In genomic region chr20:25195014-25195961, GRCh38 we compare ENCODE assay signal across 1 cellular context.
TF ChIP-seq lines count a peak whose summit lies in the region.

Gene ENTPD6 (plus strand): TSS chr20:25195712. CDS start chr20:25206537, 10,825 bp downstream.

TF ChIP-seq in HepG2, 621 proteins besides CTCF, POLR2A, EP300 and RAD21 (continued from another document and continues in another):
- 0 out of 2 replicates have a peak, but pooled peaks have one; percentile 38 for TF ChIP-seq ZHX2 (IDR thresholded peaks at IDR 0.05; ENCODE audit: low read depth)
- peak; percentile 56; the same call in 1 of the 2 replicates for TF ChIP-seq ZHX2 (CRISPR knock-in tag; IDR thresholded peaks at IDR 0.05; ENCODE audit: borderline replicate concordance)
- TF ChIP-seq IKZF1 (IDR thresholded peaks at IDR 0.05), result no peak
- no peak for TF ChIP-seq SOX5 (CRISPR knock-in tag; IDR thresholded peaks at IDR 0.05; ENCODE audit: borderline replicate concordance)
- TF ChIP-seq ZNF670 (CRISPR knock-in tag; IDR thresholded peaks at IDR 0.05; ENCODE audit: borderline replicate concordance), result peak; percentile 78
- TF ChIP-seq ZNF543 (CRISPR knock-in tag; IDR thresholded peaks at IDR 0.05), result peak; percentile 96
- peak; percentile 76 for TF ChIP-seq CBX1 (IDR thresholded peaks at IDR 0.05; ENCODE audit: low read depth)
- no peak; the same call in 1 of the 2 replicates for TF ChIP-seq GZF1 (CRISPR knock-in tag; IDR thresholded peaks at IDR 0.05)
- TF ChIP-seq HOXD1 (CRISPR knock-in tag; IDR thresholded peaks at IDR 0.05), result peak; percentile 65; the same call in 1 of the 2 replicates
- peak; percentile 35; the same call in 1 of the 2 replicates for TF ChIP-seq GFI1 (CRISPR knock-in tag; IDR thresholded peaks at IDR 0.05; ENCODE audit: borderline replicate concordance)
- peak; percentile 41 for TF ChIP-seq JARID2 (CRISPR knock-in tag; IDR thresholded peaks at IDR 0.05; ENCODE audit: insufficient replicate concordance)
- TF ChIP-seq, protein P1, sequence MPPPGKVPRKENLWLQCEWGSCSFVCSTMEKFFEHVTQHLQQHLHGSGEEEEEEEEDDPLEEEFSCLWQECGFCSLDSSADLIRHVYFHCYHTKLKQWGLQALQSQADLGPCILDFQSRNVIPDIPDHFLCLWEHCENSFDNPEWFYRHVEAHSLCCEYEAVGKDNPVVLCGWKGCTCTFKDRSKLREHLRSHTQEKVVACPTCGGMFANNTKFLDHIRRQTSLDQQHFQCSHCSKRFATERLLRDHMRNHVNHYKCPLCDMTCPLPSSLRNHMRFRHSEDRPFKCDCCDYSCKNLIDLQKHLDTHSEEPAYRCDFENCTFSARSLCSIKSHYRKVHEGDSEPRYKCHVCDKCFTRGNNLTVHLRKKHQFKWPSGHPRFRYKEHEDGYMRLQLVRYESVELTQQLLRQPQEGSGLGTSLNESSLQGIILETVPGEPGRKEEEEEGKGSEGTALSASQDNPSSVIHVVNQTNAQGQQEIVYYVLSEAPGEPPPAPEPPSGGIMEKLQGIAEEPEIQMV (CRISPR knock-in tag; IDR thresholded peaks at IDR 0.05; ENCODE audit: low read depth), result peak; percentile 89
- TF ChIP-seq HMG20B (CRISPR knock-in tag; conservative IDR thresholded peaks at IDR 0.05), result no peak; the same call in 1 of the 2 replicates
- TF ChIP-seq NCOA5 (CRISPR knock-in tag; IDR thresholded peaks at IDR 0.05), result peak; percentile 59; the same call in 1 of the 2 replicates
- TF ChIP-seq, protein P2, sequence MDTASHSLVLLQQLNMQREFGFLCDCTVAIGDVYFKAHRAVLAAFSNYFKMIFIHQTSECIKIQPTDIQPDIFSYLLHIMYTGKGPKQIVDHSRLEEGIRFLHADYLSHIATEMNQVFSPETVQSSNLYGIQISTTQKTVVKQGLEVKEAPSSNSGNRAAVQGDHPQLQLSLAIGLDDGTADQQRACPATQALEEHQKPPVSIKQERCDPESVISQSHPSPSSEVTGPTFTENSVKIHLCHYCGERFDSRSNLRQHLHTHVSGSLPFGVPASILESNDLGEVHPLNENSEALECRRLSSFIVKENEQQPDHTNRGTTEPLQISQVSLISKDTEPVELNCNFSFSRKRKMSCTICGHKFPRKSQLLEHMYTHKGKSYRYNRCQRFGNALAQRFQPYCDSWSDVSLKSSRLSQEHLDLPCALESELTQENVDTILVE (CRISPR knock-in tag; IDR thresholded peaks at IDR 0.05), result no peak; the same call in 1 of the 2 replicates
- 0 out of 2 replicates have a peak, but pooled peaks have one; percentile 72 for TF ChIP-seq PRDM4 (CRISPR knock-in tag; IDR thresholded peaks at IDR 0.05; ENCODE audit: borderline replicate concordance)
- TF ChIP-seq MTF2 (CRISPR knock-in tag; IDR thresholded peaks at IDR 0.05; ENCODE audit: borderline replicate concordance), result peak; percentile 55
- no peak for TF ChIP-seq ZNF780A (CRISPR knock-in tag; IDR thresholded peaks at IDR 0.05)
- no peak for TF ChIP-seq ATAD3A (CRISPR knock-in tag; IDR thresholded peaks at IDR 0.05)
- no peak for TF ChIP-seq FOXJ3 (CRISPR knock-in tag; IDR thresholded peaks at IDR 0.05; ENCODE audit: borderline replicate concordance)
- TF ChIP-seq RNF2 (conservative IDR thresholded peaks at IDR 0.05; ENCODE audit: low read depth), result peak; percentile 79
- TF ChIP-seq CBX5 (CRISPR knock-in tag; IDR thresholded peaks at IDR 0.05; ENCODE audit: borderline replicate concordance), result peak; percentile 63; the same call in 1 of the 2 replicates
- no peak for TF ChIP-seq GPBP1L1 (CRISPR knock-in tag; IDR thresholded peaks at IDR 0.05)
- peak; percentile 94 for TF ChIP-seq ZNF224 (CRISPR knock-in tag; IDR thresholded peaks at IDR 0.05)
- TF ChIP-seq GABPA (IDR thresholded peaks at IDR 0.05; ENCODE audit: low read depth, low read length), result no peak
- TF ChIP-seq GABPA (CRISPR knock-in tag; IDR thresholded peaks at IDR 0.05; ENCODE audit: low read depth), result no peak
- TF ChIP-seq, protein P3, sequence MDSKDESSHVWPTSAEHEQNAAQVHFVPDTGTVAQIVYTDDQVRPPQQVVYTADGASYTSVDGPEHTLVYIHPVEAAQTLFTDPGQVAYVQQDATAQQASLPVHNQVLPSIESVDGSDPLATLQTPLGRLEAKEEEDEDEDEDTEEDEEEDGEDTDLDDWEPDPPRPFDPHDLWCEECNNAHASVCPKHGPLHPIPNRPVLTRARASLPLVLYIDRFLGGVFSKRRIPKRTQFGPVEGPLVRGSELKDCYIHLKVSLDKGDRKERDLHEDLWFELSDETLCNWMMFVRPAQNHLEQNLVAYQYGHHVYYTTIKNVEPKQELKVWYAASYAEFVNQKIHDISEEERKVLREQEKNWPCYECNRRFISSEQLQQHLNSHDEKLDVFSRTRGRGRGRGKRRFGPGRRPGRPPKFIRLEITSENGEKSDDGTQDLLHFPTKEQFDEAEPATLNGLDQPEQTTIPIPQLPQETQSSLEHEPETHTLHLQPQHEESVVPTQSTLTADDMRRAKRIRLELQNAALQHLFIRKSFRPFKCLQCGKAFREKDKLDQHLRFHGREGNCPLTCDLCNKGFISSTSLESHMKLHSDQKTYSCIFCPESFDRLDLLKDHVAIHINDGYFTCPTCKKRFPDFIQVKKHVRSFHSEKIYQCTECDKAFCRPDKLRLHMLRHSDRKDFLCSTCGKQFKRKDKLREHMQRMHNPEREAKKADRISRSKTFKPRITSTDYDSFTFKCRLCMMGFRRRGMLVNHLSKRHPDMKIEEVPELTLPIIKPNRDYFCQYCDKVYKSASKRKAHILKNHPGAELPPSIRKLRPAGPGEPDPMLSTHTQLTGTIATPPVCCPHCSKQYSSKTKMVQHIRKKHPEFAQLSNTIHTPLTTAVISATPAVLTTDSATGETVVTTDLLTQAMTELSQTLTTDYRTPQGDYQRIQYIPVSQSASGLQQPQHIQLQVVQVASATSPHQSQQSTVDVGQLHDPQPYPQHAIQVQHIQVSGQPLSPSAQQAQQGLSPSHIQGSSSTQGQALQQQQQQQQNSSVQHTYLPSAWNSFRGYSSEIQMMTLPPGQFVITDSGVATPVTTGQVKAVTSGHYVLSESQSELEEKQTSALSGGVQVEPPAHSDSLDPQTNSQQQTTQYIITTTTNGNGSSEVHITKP (CRISPR knock-in tag; IDR thresholded peaks at IDR 0.05; ENCODE audit: low read depth), result no peak
- peak; percentile 69; the same call in 1 of the 2 replicates for TF ChIP-seq NFKBIZ (CRISPR knock-in tag; IDR thresholded peaks at IDR 0.05)
- 0 out of 2 replicates have a peak, but pooled peaks have one; percentile 32 for TF ChIP-seq ZBTB21 (CRISPR knock-in tag; IDR thresholded peaks at IDR 0.05)
- TF ChIP-seq ZBTB3 (CRISPR knock-in tag; IDR thresholded peaks at IDR 0.05; ENCODE audit: borderline replicate concordance, low read depth), result peak; percentile 59; the same call in 1 of the 2 replicates
- no peak for TF ChIP-seq ZNF598 (CRISPR knock-in tag; IDR thresholded peaks at IDR 0.05; ENCODE audit: borderline replicate concordance)
- TF ChIP-seq NR2F6 (IDR thresholded peaks at IDR 0.05), result no peak
- TF ChIP-seq NR2F6 (CRISPR knock-in tag; IDR thresholded peaks at IDR 0.05), result no peak; the same call in 1 of the 2 replicates
- peak; percentile 13; the same call in 1 of the 2 replicates for TF ChIP-seq MAFF (IDR thresholded peaks at IDR 0.05; ENCODE audit: low read depth, low read length)
- no peak for TF ChIP-seq SRSF4 (IDR thresholded peaks at IDR 0.05; ENCODE audit: low read depth, low read length, poor library complexity, severe bottlenecking)
- TF ChIP-seq ARHGAP35 (CRISPR knock-in tag; IDR thresholded peaks at IDR 0.05; ENCODE audit: borderline replicate concordance), result peak; percentile 46; the same call in 1 of the 2 replicates
- no peak for TF ChIP-seq NPAS2 (CRISPR knock-in tag; IDR thresholded peaks at IDR 0.05; ENCODE audit: borderline replicate concordance)
- TF ChIP-seq ZNF557 (CRISPR knock-in tag; IDR thresholded peaks at IDR 0.05), result 0 out of 2 replicates have a peak, but pooled peaks have one; percentile 54
- TF ChIP-seq, protein P4, sequence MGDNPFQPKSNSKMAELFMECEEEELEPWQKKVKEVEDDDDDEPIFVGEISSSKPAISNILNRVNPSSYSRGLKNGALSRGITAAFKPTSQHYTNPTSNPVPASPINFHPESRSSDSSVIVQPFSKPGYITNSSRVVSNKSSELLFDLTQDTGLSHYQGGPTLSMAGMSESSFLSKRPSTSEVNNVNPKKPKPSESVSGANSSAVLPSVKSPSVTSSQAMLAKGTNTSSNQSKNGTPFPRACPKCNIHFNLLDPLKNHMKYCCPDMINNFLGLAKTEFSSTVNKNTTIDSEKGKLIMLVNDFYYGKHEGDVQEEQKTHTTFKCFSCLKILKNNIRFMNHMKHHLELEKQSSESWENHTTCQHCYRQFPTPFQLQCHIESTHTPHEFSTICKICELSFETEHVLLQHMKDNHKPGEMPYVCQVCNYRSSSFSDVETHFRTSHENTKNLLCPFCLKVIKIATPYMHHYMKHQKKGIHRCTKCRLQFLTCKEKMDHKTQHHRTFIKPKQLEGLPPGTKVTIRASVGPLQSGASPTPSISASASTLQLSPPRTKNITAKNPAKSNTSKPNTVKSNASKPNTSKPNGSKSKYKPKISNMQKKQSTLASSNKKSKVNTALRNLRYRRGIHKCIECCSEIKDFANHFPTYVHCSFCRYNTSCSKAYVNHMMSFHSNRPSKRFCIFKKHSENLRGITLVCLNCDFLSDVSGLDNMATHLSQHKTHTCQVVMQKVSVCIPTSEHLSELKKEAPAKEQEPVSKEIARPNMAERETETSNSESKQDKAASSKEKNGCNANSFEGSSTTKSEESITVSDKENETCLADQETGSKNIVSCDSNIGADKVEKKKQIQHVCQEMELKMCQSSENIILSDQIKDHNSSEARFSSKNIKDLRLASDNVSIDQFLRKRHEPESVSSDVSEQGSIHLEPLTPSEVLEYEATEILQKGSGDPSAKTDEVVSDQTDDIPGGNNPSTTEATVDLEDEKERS (CRISPR knock-in tag; IDR thresholded peaks at IDR 0.05), result no peak
- TF ChIP-seq ETV6 (CRISPR knock-in tag; conservative IDR thresholded peaks at IDR 0.05), result peak; percentile 90; the same call in 1 of the 2 replicates
- TF ChIP-seq HNF4G (IDR thresholded peaks at IDR 0.05; ENCODE audit: borderline replicate concordance, low read depth, low read length), result no peak; the same call in 1 of the 2 replicates
- TF ChIP-seq HNF4G (CRISPR knock-in tag; IDR thresholded peaks at IDR 0.05; ENCODE audit: borderline replicate concordance, low read depth), result peak; percentile 12; the same call in 1 of the 2 replicates
